12 cellular contexts compared by ENCODE assay signal in genomic region chr4:70895846-70896435, GRCh38. TPM values are rescaled to one million over a fixed set of nuclear protein-coding genes. Genes with fewer than 3 reads are reported as not detected.
DNase-seq lines count a peak whose midpoint lies in the region; ATAC-seq and TF ChIP-seq lines count a peak whose summit lies in the region.
"Had no signal": no experiment of that assay in that cellular context is flagged by ENCODE, and none has a peak within 500 bp of the region (broad histone marks: within the 10 kb centered on the region; RNA-seq: fewer than 3 reads in every experiment).

No MANE protein-coding gene starts in this region.

- H3K9me3 Mint-ChIP-seq in activated naive CD4-positive, alpha-beta T cell treated with anti-CD3 and anti-CD28 coated beads, Interleukin-2, amount 50 U/mL, for 72 hours: no peaks in the 10 kb centered on the region
- H3K9me3 Mint-ChIP-seq: memory B cell had no signal

- no peak overlapping the region for H3K27ac ChIP-seq in spleen

- no peaks in the 10 kb centered on the region for H3K27me3 ChIP-seq in spleen (replicated peaks in 1 of 7)

- WGBS in spleen, 5 donors: 40 to 46% (median 42%) methylated on average over 5 of the region's 5 CpGs

- no peaks in the 10 kb centered on the region for H3K9me3 ChIP-seq in spleen

- ATAC-seq in GM19452 (IDR thresholded peaks at IDR 0.05; ENCODE audit: unreplicated experiment) (peak; percentile 62), HG03354 (IDR thresholded peaks at IDR 0.05; ENCODE audit: poor library complexity, severe bottlenecking, unreplicated experiment) (peak; percentile 75)
- no peak for ATAC-seq in activated naive CD4-positive, alpha-beta T cell treated with anti-CD3 and anti-CD28 coated beads, Interleukin-2, amount 50 U/mL, for 72 hours

- intact Hi-C loops in spleen (cut with DNase I; ENCODE audit: low total_unique reads): no loop called here

- TF ChIP-seq POLR2A in spleen (IDR thresholded peaks at IDR 0.05): no peak

- TF ChIP-seq CTCF in spleen (IDR thresholded peaks at IDR 0.05 in 8 of 11, conservative IDR thresholded peaks at IDR 0.05 in 3 of 11): no peak

- peaks cover 0 to 8% (median 4%) of the 10 kb centered on the region in 6 donors for H3K4me1 ChIP-seq in spleen

- H3K4me3 ChIP-seq in spleen: no peak overlapping the region

- DNase-seq in globus pallidus (ENCODE audit: low spot score): peak; percentile 18
- peak; percentile 90 for DNase-seq in renal cortical epithelial cell (ENCODE audit: low read depth)
- DNase-seq in spleen: no peak
- no peak for DNase-seq in HCEC 1CT
- DNase-seq in NCI-H748 treated with DMSO at 0.1 percent for 48 hours (lab: John Stamatoyannopoulos, UW): no peak
- DNase-seq in activated naive CD4-positive, alpha-beta T cell treated with anti-CD3 and anti-CD28 coated beads, Interleukin-2, amount 50 U/mL, for 72 hours (ENCODE audit: low spot score in 2 of 2): no peak
- DNase-seq: activated naive CD4-positive, alpha-beta T cell treated with anti-CD3 and anti-CD28 coated beads, Interleukin-2, amount 50 U/mL, for 16 hours; NCI-H69; stimulated activated CD4-positive, alpha-beta T cell treated with anti-CD3 and anti-CD28 coated beads, Interleukin-2, amount 100 ng/mL, for 48 hours had no signal

- H3K36me3 ChIP-seq in spleen: no peaks in the 10 kb centered on the region

- no peaks in the 10 kb centered on the region for H3K36me3 Mint-ChIP-seq in activated naive CD4-positive, alpha-beta T cell treated with anti-CD3 and anti-CD28 coated beads, Interleukin-2, amount 50 U/mL, for 72 hours
- H3K36me3 Mint-ChIP-seq: memory B cell had no signal

- H3K27ac Mint-ChIP-seq in activated naive CD4-positive, alpha-beta T cell treated with anti-CD3 and anti-CD28 coated beads, Interleukin-2, amount 50 U/mL, for 72 hours: no peak overlapping the region
- H3K27ac Mint-ChIP-seq: memory B cell had no signal

RNA-seq across cellular contexts. Expression of gene MOB1B, which starts 6.2 kb away (rescaled TPM):
- 16.0 and 32.2 TPM in 2 replicates for total RNA-seq in renal cortical epithelial cell
- total RNA-seq in spleen: 10 to 100 TPM; 20.2 to 29.6 (median 24.4) TPM
- polyA plus RNA-seq in spleen: 1 to 10 TPM; 3.5 to 4.7 (median 4.3) TPM
- 10 to 100 TPM; 15.7 to 29.2 TPM for total RNA-seq in activated naive CD4-positive, alpha-beta T cell treated with anti-CD3 and anti-CD28 coated beads, Interleukin-2, amount 50 U/mL, for 72 hours

RNA-seq across cellular contexts. Expression of gene GRSF1, which starts 56.3 kb away (rescaled TPM):
- total RNA-seq in renal cortical epithelial cell: 128 and 131 TPM in 2 replicates
- 10 to 100 TPM; 38.5 to 48.2 (median 40.2) TPM for total RNA-seq in spleen
- polyA plus RNA-seq in spleen: 10 to 100 TPM; 31.1 to 37.6 (median 32.1) TPM
- total RNA-seq in activated naive CD4-positive, alpha-beta T cell treated with anti-CD3 and anti-CD28 coated beads, Interleukin-2, amount 50 U/mL, for 72 hours: 10 to 100 TPM; 85.9 to 91.0 TPM

Comparison
In these comparisons a context has a peak if more than half of its experiments do, and no peak if none do; other contexts are left out.
1. ATAC-seq: peak in GM19452 (single experiment) and HG03354 (single experiment); none in activated naive CD4-positive, alpha-beta T cell treated with anti-CD3 and anti-CD28 coated beads, Interleukin-2, amount 50 U/mL, for 72 hours (0 of 2).
2. DNase-seq: peak in globus pallidus (single experiment) and renal cortical epithelial cell (single experiment); none in spleen (single experiment), HCEC 1CT (single experiment), NCI-H748 treated with DMSO at 0.1 percent for 48 hours (single experiment) and activated naive CD4-positive, alpha-beta T cell treated with anti-CD3 and anti-CD28 coated beads, Interleukin-2, amount 50 U/mL, for 72 hours (0 of 2).